Comparison of ENCODE assay signal across 26 cellular contexts in genomic region chr1:224591326-224591725, GRCh38.
"Had no signal": no experiment of that assay in that cellular context is flagged by ENCODE, and none has a peak within 500 bp of the region (broad histone marks: within the 10 kb centered on the region; RNA-seq: fewer than 3 reads in every experiment).

No MANE protein-coding gene starts in this region.

- H3K9me3 ChIP-seq: gastrocnemius medialis, neutrophil, prostate gland, right atrium auricular region, testis, tibial nerve, upper lobe of left lung had no signal

- H3K4me1 ChIP-seq: gastrocnemius medialis, parathyroid adenoma, prostate gland, right atrium auricular region, testis, upper lobe of left lung had no signal

- H3K27me3 ChIP-seq: gastrocnemius medialis, neutrophil, right atrium auricular region, testis, tibial nerve, upper lobe of left lung had no signal

- H3K79me2 ChIP-seq: parathyroid adenoma had no signal

- DNase-seq: cortex of kidney; effector memory CD8-positive, alpha-beta T cell; erythroblast; foreskin fibroblast; gastrocnemius medialis; kidney; natural killer cell; stimulated activated CD4-positive, alpha-beta T cell treated with anti-CD3 and anti-CD28 coated beads, Interleukin-12 subunit alpha, Interleukin-12 subunit beta, amount 100 ng/mL, for 4 hours; stimulated activated CD4-positive, alpha-beta T cell treated with anti-CD3 and anti-CD28 coated beads, Interleukin-2, amount 100 ng/mL, for 24 hours; stimulated activated CD4-positive, alpha-beta T cell treated with anti-CD3 and anti-CD28 coated beads, Interleukin-4, amount 100 ng/mL, for 4 hours; stimulated activated naive CD8-positive, alpha-beta T cell treated with anti-CD3 and anti-CD28 coated beads, Interleukin-15, Interleukin-2, amounts not matched to agents 100 U/mL and 50 U/mL, for 24 hours; substantia nigra; testis; upper lobe of left lung had no signal

- H2AFZ ChIP-seq: parathyroid adenoma had no signal

- H3K4me3 ChIP-seq: gastrocnemius medialis, lung, prostate gland, right atrium auricular region, smooth muscle cell, testis, tibial nerve, upper lobe of left lung had no signal

- H3K27ac ChIP-seq: gastrocnemius medialis, neutrophil, parathyroid adenoma, prostate gland, right atrium auricular region, testis, tibial nerve, upper lobe of left lung had no signal

- H3K4me2 ChIP-seq: smooth muscle cell had no signal

- H3K9ac ChIP-seq: parathyroid adenoma had no signal

- FAIRE-seq: endometrium, kidney, urothelium cell line had no signal

- H3K36me3 ChIP-seq: gastrocnemius medialis, neutrophil, prostate gland, right atrium auricular region, tibial nerve, upper lobe of left lung had no signal

- ATAC-seq: effector memory CD8-positive, alpha-beta T cell; gastrocnemius medialis; left lobe of liver; natural killer cell; sciatic nerve; stimulated activated memory B cell treated with anti-CD40 and anti-IgM and Interleukin-4, amounts not matched to agents 10 μg/mL and 1 μg/mL and 100 μg/mL, for 72 hours; stimulated activated naive CD8-positive, alpha-beta T cell treated with anti-CD3 and anti-CD28 coated beads, Interleukin-15, Interleukin-2, amounts not matched to agents 100 U/mL and 50 U/mL, for 24 hours had no signal
